ENCODE assay signal across 14 cellular contexts in genomic region chr1:212218065-212218464, GRCh38.
"Had no signal": no experiment of that assay in that cellular context is flagged by ENCODE, and none has a peak within 500 bp of the region (broad histone marks: within the 10 kb centered on the region; RNA-seq: fewer than 3 reads in every experiment).

No MANE protein-coding gene starts in this region.

- H3K9me3 ChIP-seq: adrenal gland, gastrocnemius medialis, heart right ventricle, ovary had no signal

- H3K27ac ChIP-seq: adrenal gland, coronary artery, gastrocnemius medialis, heart right ventricle, neural progenitor cell, ovary had no signal

- H3K27me3 ChIP-seq: adrenal gland, gastrocnemius medialis, heart right ventricle, neural progenitor cell, ovary had no signal

- H3K4me3 ChIP-seq: adrenal gland, coronary artery, gastrocnemius medialis, heart right ventricle, neural progenitor cell, ovary had no signal

- DNase-seq: activated CD4-positive, alpha-beta T cell treated with anti-CD3 and anti-CD28 coated beads, Interleukin-2, amount 50 U/mL, for 48 hours; activated CD8-positive, alpha-beta memory T cell treated with anti-CD3 and anti-CD28 coated beads, Interleukin-2, amount 10 ng/mL, durations not matched to agents 7 days and 5 days; activated T-cell treated with anti-CD3 and anti-CD28 coated beads, Interleukin-2, amount 50 U/mL, for 4 hours; adrenal gland; caudate nucleus; effector CD8-positive, alpha-beta T cell; gastrocnemius medialis; heart right ventricle; islet precursor cell; left ventricle myocardium superior; ovary; stimulated activated CD4-positive, alpha-beta T cell treated with anti-CD3 and anti-CD28 coated beads, Interleukin-4, amount 100 ng/mL, for 4 hours had no signal

- H3K9ac ChIP-seq: neural progenitor cell had no signal

- H3K36me3 ChIP-seq: adrenal gland, gastrocnemius medialis, heart right ventricle, neural progenitor cell, ovary had no signal

- H3K4me1 ChIP-seq: adrenal gland, gastrocnemius medialis had no signal

- H2AFZ ChIP-seq: neural progenitor cell had no signal

- H3K4me2 ChIP-seq: neural progenitor cell had no signal

- ATAC-seq: gastrocnemius medialis, heart right ventricle, left ventricle myocardium superior had no signal
